In the genomic region with DNA sequence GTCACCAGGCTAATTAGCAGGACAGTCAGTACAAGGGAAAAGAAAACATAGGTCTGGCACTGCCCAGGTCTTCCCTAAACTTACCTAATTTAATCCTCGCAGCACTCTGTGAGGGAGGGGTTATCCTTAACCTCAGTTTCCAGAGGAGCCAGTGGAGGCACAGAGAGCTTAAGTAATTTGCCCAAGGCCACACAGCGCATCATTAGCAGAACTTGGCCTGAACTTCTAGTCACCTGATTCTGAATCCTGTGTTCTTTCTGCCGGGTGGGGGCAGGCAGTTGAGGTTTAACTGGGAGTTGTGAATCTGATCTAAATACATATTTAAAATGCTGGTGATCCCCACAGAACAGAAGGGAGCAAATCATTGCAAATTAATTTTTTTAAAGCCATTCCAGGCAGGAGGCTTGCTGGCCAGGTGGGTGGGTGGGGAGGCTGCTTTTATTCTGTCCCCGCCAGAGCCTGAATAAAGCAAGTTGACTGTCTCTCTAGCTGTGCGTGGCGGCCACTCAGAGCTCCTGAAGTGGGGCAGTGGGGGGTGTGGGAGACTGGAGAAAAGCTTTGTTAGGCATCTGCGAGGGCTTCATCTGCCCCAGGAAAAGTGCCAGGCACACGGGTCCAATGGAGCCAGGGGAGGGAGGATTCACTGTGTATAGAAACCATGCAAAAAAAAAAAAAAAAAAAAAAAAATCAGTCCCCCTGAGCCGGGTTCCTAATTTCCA, we compare ENCODE assay signal across 13 cellular contexts.
DNase-seq lines count a peak whose midpoint lies in the region; ATAC-seq lines count a peak whose summit lies in the region.
"Had no signal": no experiment of that assay in that cellular context is flagged by ENCODE, and none has a peak within 500 bp of the region (broad histone marks: within the 10 kb centered on the region; RNA-seq: fewer than 3 reads in every experiment).

No MANE protein-coding gene starts in this region.

- intact Hi-C loops in sciatic nerve (cut with DNase I) = no loop called here

- DNase-seq in COR-L47 (lab: John Stamatoyannopoulos, UW) (peak; percentile 11), NCI-H1092 treated with DMSO at 0.1 percent for 48 hours (lab: John Stamatoyannopoulos, UW) (peak; percentile 36), foreskin melanocyte (peak; percentile 36), sciatic nerve (ENCODE audit: low spot score) (no peak), NCI-H1105 treated with DMSO at 0.1 percent for 48 hours (lab: John Stamatoyannopoulos, UW) (no peak)
- DNase-seq: activated CD4-positive, alpha-beta T cell treated with anti-CD3 and anti-CD28 coated beads, Interleukin-2, amount 50 U/mL, for 48 hours; cortex of kidney; immature natural killer cell; Karpas-422; stimulated activated CD4-positive, alpha-beta T cell treated with anti-CD3 and anti-CD28 coated beads, Interleukin-4, amount 100 ng/mL, for 1 hour had no signal

- ATAC-seq in sciatic nerve = peak; percentile 6
- ATAC-seq in GM18498 (IDR thresholded peaks at IDR 0.05; ENCODE audit: unreplicated experiment) = no peak
- ATAC-seq in HG03469 (IDR thresholded peaks at IDR 0.05; ENCODE audit: unreplicated experiment) = no peak
- no peak for ATAC-seq in HG03039 (IDR thresholded peaks at IDR 0.05; ENCODE audit: unreplicated experiment)

Comparison
In these comparisons a context has a peak if more than half of its experiments do, and no peak if none do; other contexts are left out.
1. DNase-seq: peak in COR-L47 (single experiment), NCI-H1092 treated with DMSO at 0.1 percent for 48 hours (single experiment) and foreskin melanocyte (single experiment); none in sciatic nerve (single experiment) and NCI-H1105 treated with DMSO at 0.1 percent for 48 hours (single experiment).